15 cellular contexts compared by ENCODE assay signal in the genomic region with DNA sequence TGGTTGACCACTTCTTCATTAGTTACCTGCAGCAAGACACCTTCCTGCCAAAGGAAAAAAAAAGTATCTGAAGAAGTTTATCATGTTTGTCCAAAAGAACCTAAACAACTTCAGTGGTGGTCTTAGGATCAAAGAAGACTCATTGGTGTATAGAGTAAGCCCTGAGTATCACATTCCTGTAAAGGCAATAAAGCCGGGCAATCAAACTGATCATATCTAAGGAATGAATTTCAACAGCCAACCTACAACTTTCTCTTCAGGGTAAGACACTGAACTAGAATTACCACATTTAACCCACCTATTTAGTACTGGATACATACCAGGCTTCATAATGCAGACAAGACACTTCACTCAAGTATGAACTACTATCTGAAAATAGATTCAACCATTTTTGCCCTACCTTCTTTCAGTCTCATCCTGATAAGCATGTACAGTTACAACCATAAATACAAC. TPM values are rescaled to one million over a fixed set of nuclear protein-coding genes. Genes with fewer than 3 reads are reported as not detected.
A peak's percentile ranks its signal among the peaks of the same experiment; 100 is the strongest.
DNase-seq lines count a peak whose midpoint lies in the region; ATAC-seq, FAIRE-seq and TF ChIP-seq lines count a peak whose summit lies in the region.
"Had no signal": no experiment of that assay in that cellular context is flagged by ENCODE, and none has a peak within 500 bp of the region (broad histone marks: within the 10 kb centered on the region; RNA-seq: fewer than 3 reads in every experiment).

No MANE protein-coding gene starts in this region.

- H2AFZ ChIP-seq in K562 (ENCODE audit: low read depth, low read length): no peak overlapping the region
- H2AFZ ChIP-seq in smooth muscle cell (ENCODE audit: low read depth): no peak overlapping the region

- H3K27ac Mint-ChIP-seq in activated naive CD4-positive, alpha-beta T cell treated with anti-CD3 and anti-CD28 coated beads, Interleukin-2, amount 10 ng/mL, durations not matched to agents 7 days and 5 days: peak overlapping the region; percentile 58

- H3K36me3 ChIP-seq in Panc1 (ENCODE audit: control insufficient read depth, insufficient read depth, low read length): peaks cover 61% of the 10 kb centered on the region
- peaks cover 81% of the 10 kb centered on the region for H3K36me3 ChIP-seq in K562 (ENCODE audit: control insufficient read depth, insufficient read depth, low read length)
- peaks cover 47% of the 10 kb centered on the region for H3K36me3 ChIP-seq in smooth muscle cell (ENCODE audit: low read depth)

- H3K27me3 Mint-ChIP-seq in activated naive CD4-positive, alpha-beta T cell treated with anti-CD3 and anti-CD28 coated beads, Interleukin-2, amount 10 ng/mL, durations not matched to agents 7 days and 5 days: no peaks in the 10 kb centered on the region

- H3K9ac ChIP-seq in K562 (ENCODE audit: insufficient read depth in 1 of 2, low read depth in 2 of 2, low read length in 2 of 2) (no peak overlapping the region), smooth muscle cell (ENCODE audit: low read depth) (no peak overlapping the region)

- H3K4me1 Mint-ChIP-seq in activated naive CD4-positive, alpha-beta T cell treated with anti-CD3 and anti-CD28 coated beads, Interleukin-2, amount 10 ng/mL, durations not matched to agents 7 days and 5 days: peaks cover 94% of the 10 kb centered on the region

- no peak overlapping the region for H3K4me3 Mint-ChIP-seq in activated naive CD4-positive, alpha-beta T cell treated with anti-CD3 and anti-CD28 coated beads, Interleukin-2, amount 10 ng/mL, durations not matched to agents 7 days and 5 days

- peaks cover 73% of the 10 kb centered on the region for H3F3A ChIP-seq in smooth muscle cell (ENCODE audit: low read depth)

- no peaks in the 10 kb centered on the region for H3K9me1 ChIP-seq in K562 (ENCODE audit: control insufficient read depth, insufficient read depth, low read length)

- TF ChIP-seq EP300 in K562 (IDR thresholded peaks at IDR 0.05; ENCODE audit: low read length): no peak

- no peak for DNase-seq in activated naive CD4-positive, alpha-beta T cell treated with anti-CD3 and anti-CD28 coated beads, Interleukin-2, amount 10 ng/mL, durations not matched to agents 7 days and 5 days
- no peak for DNase-seq in activated naive CD4-positive, alpha-beta T cell (lab: John Stamatoyannopoulos, UW)
- DNase-seq in Panc1 (ENCODE audit: low read depth, low spot score): no peak
- no peak for DNase-seq in K562 (ENCODE audit: extremely low read depth in 1 of 4, low spot score in 3 of 4)
- no peak for DNase-seq in smooth muscle cell (lab: John Stamatoyannopoulos, UW; ENCODE audit: unreplicated experiment)
- DNase-seq in NCI-H69 (lab: John Stamatoyannopoulos, UW): no peak
- DNase-seq: activated CD4-positive, alpha-beta T cell treated with anti-CD3 and anti-CD28 coated beads for 1 hour; activated gamma-delta T cell; Kasumi-1; NCI-H510A; Peyer's patch; stimulated activated CD4-positive, alpha-beta T cell treated with anti-CD3 and anti-CD28 coated beads, Interleukin-12 subunit alpha, Interleukin-12 subunit beta, amount 100 ng/mL, for 4 hours had no signal

- H3K9me3 Mint-ChIP-seq in activated naive CD4-positive, alpha-beta T cell treated with anti-CD3 and anti-CD28 coated beads, Interleukin-2, amount 10 ng/mL, durations not matched to agents 7 days and 5 days: no peaks in the 10 kb centered on the region

- intact Hi-C loops in Panc1 (cut with micrococcal nuclease; ENCODE audit: unreplicated experiment) (no loop called here), K562 (cut with micrococcal nuclease) (no loop called here)

- WGBS in K562 (ENCODE audit: insufficient coverage, low coverage, missing lambda C conversion rate): 77% methylated on average over 1 of the region's 1 CpG
- 93% methylated on average over 1 of the region's 1 CpG for WGBS in smooth muscle cell (ENCODE audit: low lambda C conversion rate)

- POLR2A ChIA-PET in Panc1 (lab: Charles Lee): interaction anchor here (0.7 to 1.4 kb wide), 3 partner anchors 8 to 100 kb away, joined by 3 to 6 read pairs (median 4); no protein-coding TSS in a partner anchor
- POLR2A ChIA-PET in K562 (lab: Yijun Ruan, JAX): interaction anchor here (0.6 to 4.0 kb wide), 5 partner anchors 10 to 101 kb away, joined by 3 to 24 read pairs (median 8); a partner anchor contains a TSS

- H3K27ac ChIP-seq in Panc1 (ENCODE audit: low read length) (peak overlapping the region; percentile 3; the same call in 1 of the 2 replicates), K562 (ENCODE audit: extremely low read depth, low read depth, low read length) (peak overlapping the region; percentile 2; the same call in 1 of the 3 replicates), smooth muscle cell (ENCODE audit: low read depth) (peak overlapping the region; percentile 33)
- H3K27ac ChIP-seq: Peyer's patch had no signal

- H3K36me3 Mint-ChIP-seq in activated naive CD4-positive, alpha-beta T cell treated with anti-CD3 and anti-CD28 coated beads, Interleukin-2, amount 10 ng/mL, durations not matched to agents 7 days and 5 days: peaks cover 85% of the 10 kb centered on the region

- H3K4me3 ChIP-seq in Panc1 (ENCODE audit: low read depth in 2 of 2, low read length in 2 of 2) (no peak overlapping the region), K562 (no peak overlapping the region), smooth muscle cell (no peak overlapping the region)
- H3K4me3 ChIP-seq: Peyer's patch had no signal

- 0 out of 4 replicates have a peak, but pooled peaks of 1 of the 2 experiments have one; percentile 4 for TF ChIP-seq RAD21 in K562 (CRISPR knock-in tag; conservative IDR thresholded peaks at IDR 0.05 in 1 of 2, IDR thresholded peaks at IDR 0.05 in 1 of 2)

- no peak for TF ChIP-seq CTCF in Panc1 (IDR thresholded peaks at IDR 0.05)
- TF ChIP-seq CTCF in K562 (IDR thresholded peaks at IDR 0.05 in 2 of 3, conservative IDR thresholded peaks at IDR 0.05 in 1 of 3; ENCODE audit: insufficient read depth in 2 of 3, low read depth in 1 of 3, low read length in 3 of 3): no peak
- TF ChIP-seq CTCF in smooth muscle cell (IDR thresholded peaks at IDR 0.05; ENCODE audit: borderline replicate concordance, insufficient read depth, poor library complexity, severe bottlenecking): no peak

- H3K4me2 ChIP-seq in K562 (ENCODE audit: insufficient read depth, low read length) (no peak overlapping the region), smooth muscle cell (no peak overlapping the region)

- in situ Hi-C loops in Panc1 (cut with HindIII; ENCODE audit: low pct_unique_long_range_greater_than_20kb, low sequenced_read_pairs) (no loop called here), K562 (cut with MboI) (no loop called here)

- TF ChIP-seq POLR2A in K562 (conservative IDR thresholded peaks at IDR 0.05): peak; percentile 61

- ATAC-seq in Panc1: no peak
- ATAC-seq in K562: no peak
- ATAC-seq in HG03045 (IDR thresholded peaks at IDR 0.05; ENCODE audit: unreplicated experiment): no peak
- no peak for ATAC-seq in HG02970 (IDR thresholded peaks at IDR 0.05; ENCODE audit: low FRiP score, unreplicated experiment)

- H3K79me2 ChIP-seq in K562 (ENCODE audit: control insufficient read depth, insufficient read depth, low read length) (peaks cover 44% of the 10 kb centered on the region), smooth muscle cell (ENCODE audit: low read depth) (peaks cover 47% of the 10 kb centered on the region)

- H3K4me1 ChIP-seq in Panc1 (ENCODE audit: control insufficient read depth, insufficient read depth, low read length): peaks cover 98% of the 10 kb centered on the region
- peaks cover 3 to 23% of the 10 kb centered on the region in 2 experiments; a peak in 3 of 5 replicates for H3K4me1 ChIP-seq in K562 (replicated peaks in 1 of 2; ENCODE audit: control insufficient read depth in 2 of 2, insufficient read depth in 2 of 2, low read length in 2 of 2)
- H3K4me1 ChIP-seq in smooth muscle cell (ENCODE audit: low read depth): peaks cover 19% of the 10 kb centered on the region

- H3K27me3 ChIP-seq in Panc1 (ENCODE audit: control insufficient read depth, insufficient read depth, low read length): no peaks in the 10 kb centered on the region
- H3K27me3 ChIP-seq in K562 (ENCODE audit: control insufficient read depth in 2 of 2, insufficient read depth in 2 of 2, low read length in 2 of 2): no peaks in the 10 kb centered on the region
- H3K27me3 ChIP-seq in smooth muscle cell (ENCODE audit: low read depth): no peaks in the 10 kb centered on the region
- H3K27me3 ChIP-seq: Peyer's patch had no signal

- H3K9me3 ChIP-seq in Panc1 (ENCODE audit: control insufficient read depth, insufficient read depth, low read depth, low read length): no peaks in the 10 kb centered on the region
- H3K9me3 ChIP-seq in K562 (replicated peaks; ENCODE audit: control insufficient read depth, insufficient read depth, low read depth, low read length): no peaks in the 10 kb centered on the region
- no peaks in the 10 kb centered on the region for H3K9me3 ChIP-seq in smooth muscle cell (replicated peaks; ENCODE audit: low read depth)
- H3K9me3 ChIP-seq: Peyer's patch had no signal

- H4K20me1 ChIP-seq in K562 (replicated peaks; ENCODE audit: control insufficient read depth, insufficient read depth, low read length) (peaks cover 32% of the 10 kb centered on the region), smooth muscle cell (ENCODE audit: low read depth) (peaks cover 99% of the 10 kb centered on the region)

- no peak for FAIRE-seq in K562 (lab: Jason Lieb, UNC)
- FAIRE-seq: keratinocyte had no signal

- CTCF ChIA-PET in activated naive CD4-positive, alpha-beta T cell treated with anti-CD3 and anti-CD28 coated beads, Interleukin-2, amount 10 ng/mL, durations not matched to agents 7 days and 5 days (lab: Charles Lee): interaction anchor here (0.9 kb wide), 1 partner anchor 35 kb away, joined by 3 read pairs; no protein-coding TSS in a partner anchor
- CTCF ChIA-PET in Panc1 (lab: Charles Lee) (no interaction called here), K562 (lab: Yijun Ruan, JAX; ENCODE audit: low intra/inter-chr PET ratio) (no interaction called here)

- BruUV-seq in Panc1 (replicated peaks; lab: Mats Ljungman, UMichigan) (no TSS peak), K562 (replicated peaks; lab: Mats Ljungman, UMichigan) (no TSS peak)

RNA-seq across cellular contexts. Expression of a gene that starts 10.1 kb away (rescaled TPM):
- 819 TPM for total RNA-seq in Panc1 (2021; ENCODE audit: unreplicated experiment)
- 815 TPM for polyA plus RNA-seq in Panc1 (2012; ENCODE audit: insufficient read length)
- 193 and 905 TPM in 2 replicates for total RNA-seq in K562 (2011; cell fraction: chromatin; rRNA removed; ENCODE audit: low replicate concordance)
- total RNA-seq in K562 (2011; cell fraction: nucleolus; rRNA removed): 107 and 139 TPM in 2 replicates
- total RNA-seq in K562 (2011; cell fraction: nucleoplasm; rRNA removed): 296 and 406 TPM in 2 replicates
- 604 and 630 TPM in 2 replicates for total RNA-seq in K562 (2014; rRNA removed)
- total RNA-seq in K562 (2014; rRNA removed; fragmentation: Illumina TruSeq; extraction: Trizol): 728 and 855 TPM in 2 replicates
- total RNA-seq in K562 (2015; rRNA removed; fragmentation: Illumina TruSeq; extraction: Trizol): 730 and 803 TPM in 2 replicates
- total RNA-seq in K562 (2021): 707 and 876 TPM in 2 replicates
- 466 and 782 TPM in 2 replicates for polyA plus RNA-seq in K562 (2011; rRNA removed)
- polyA plus RNA-seq in K562 (2011; cell fraction: cytosol; rRNA removed): 112 and 259 TPM in 2 replicates
- 299 and 394 TPM in 2 replicates for polyA plus RNA-seq in K562 (2011; cell fraction: nucleus; rRNA removed)
- polyA plus RNA-seq in K562 (2012): 752 and 1,692 TPM in 2 replicates
- 1,478 and 1,489 TPM in 2 replicates for polyA plus RNA-seq in K562 (2014; fragmentation: Illumina TruSeq; extraction: Trizol)
- 1,000 to 10,000 TPM in 1 of 2 experiments, 100 to 1,000 TPM in 1; 865 to 1,390 TPM for polyA plus RNA-seq in K562 (2014; fragmentation: Nextera tagmentation; extraction: Ambion mirVana)
- polyA plus RNA-seq in K562 (2014; rRNA removed): 1,850 and 1,989 TPM in 2 replicates
- polyA minus RNA-seq in K562 (2011; rRNA and poly(A)+ RNA removed): 654 and 757 TPM in 2 replicates
- polyA minus RNA-seq in K562 (2011; cell fraction: cytosol; rRNA and poly(A)+ RNA removed): 230 and 283 TPM in 2 replicates
- 153 and 242 TPM in 2 replicates for polyA minus RNA-seq in K562 (2011; cell fraction: nucleus; rRNA and poly(A)+ RNA removed)
- 158 and 173 TPM in 2 replicates for total RNA-seq in smooth muscle cell
- 393 and 438 TPM in 2 replicates for polyA plus RNA-seq in smooth muscle cell

RNA-seq across cellular contexts. Expression of a gene that starts 11.1 kb away (rescaled TPM):
- total RNA-seq in Panc1 (2021; ENCODE audit: unreplicated experiment): 308 TPM
- polyA plus RNA-seq in Panc1 (2012; ENCODE audit: insufficient read length): 136 TPM
- total RNA-seq in K562 (2011; cell fraction: chromatin; rRNA removed; ENCODE audit: low replicate concordance): 99.0 and 229 TPM in 2 replicates
- 91.9 and 108 TPM in 2 replicates for total RNA-seq in K562 (2011; cell fraction: nucleolus; rRNA removed)
- 152 and 198 TPM in 2 replicates for total RNA-seq in K562 (2011; cell fraction: nucleoplasm; rRNA removed)
- 210 and 244 TPM in 2 replicates for total RNA-seq in K562 (2014; rRNA removed)
- total RNA-seq in K562 (2014; rRNA removed; fragmentation: Illumina TruSeq; extraction: Trizol): 413 and 480 TPM in 2 replicates
- total RNA-seq in K562 (2015; rRNA removed; fragmentation: Illumina TruSeq; extraction: Trizol): 337 and 363 TPM in 2 replicates
- total RNA-seq in K562 (2021): 253 and 256 TPM in 2 replicates
- polyA plus RNA-seq in K562 (2011; rRNA removed): 293 and 364 TPM in 2 replicates
- polyA plus RNA-seq in K562 (2011; cell fraction: cytosol; rRNA removed): 75.2 and 113 TPM in 2 replicates
- polyA plus RNA-seq in K562 (2011; cell fraction: nucleus; rRNA removed): 155 and 212 TPM in 2 replicates
- polyA plus RNA-seq in K562 (2012): 208 and 278 TPM in 2 replicates
- 310 and 328 TPM in 2 replicates for polyA plus RNA-seq in K562 (2014; fragmentation: Illumina TruSeq; extraction: Trizol)
- polyA plus RNA-seq in K562 (2014; fragmentation: Nextera tagmentation; extraction: Ambion mirVana): 100 to 1,000 TPM; 198 to 245 TPM
- 389 and 408 TPM in 2 replicates for polyA plus RNA-seq in K562 (2014; rRNA removed)
- 124 and 155 TPM in 2 replicates for polyA minus RNA-seq in K562 (2011; rRNA and poly(A)+ RNA removed)
- 51.7 and 53.1 TPM in 2 replicates for polyA minus RNA-seq in K562 (2011; cell fraction: cytosol; rRNA and poly(A)+ RNA removed)
- 135 and 212 TPM in 2 replicates for polyA minus RNA-seq in K562 (2011; cell fraction: nucleus; rRNA and poly(A)+ RNA removed)
- 156 and 181 TPM in 2 replicates for total RNA-seq in smooth muscle cell
- 118 and 119 TPM in 2 replicates for polyA plus RNA-seq in smooth muscle cell

RNA-seq across cellular contexts. Expression of a gene that starts 38.4 kb away (rescaled TPM):
- 78.5 TPM for total RNA-seq in Panc1 (2021; ENCODE audit: unreplicated experiment)
- 47.6 TPM for polyA plus RNA-seq in Panc1 (2012; ENCODE audit: insufficient read length)
- total RNA-seq in K562 (2011; cell fraction: chromatin; rRNA removed; ENCODE audit: low replicate concordance): 6.9 and 15.2 TPM in 2 replicates
- 7.7 and 8.9 TPM in 2 replicates for total RNA-seq in K562 (2011; cell fraction: nucleolus; rRNA removed)
- total RNA-seq in K562 (2011; cell fraction: nucleoplasm; rRNA removed): 12.5 and 15.0 TPM in 2 replicates
- total RNA-seq in K562 (2014; rRNA removed): 9.1 and 14.1 TPM in 2 replicates
- total RNA-seq in K562 (2014; rRNA removed; fragmentation: Illumina TruSeq; extraction: Trizol): 16.2 and 17.0 TPM in 2 replicates
- total RNA-seq in K562 (2015; rRNA removed; fragmentation: Illumina TruSeq; extraction: Trizol): 14.3 and 15.2 TPM in 2 replicates
- total RNA-seq in K562 (2021): 11.8 and 12.2 TPM in 2 replicates
- 12.4 and 13.7 TPM in 2 replicates for polyA plus RNA-seq in K562 (2011; rRNA removed)
- polyA plus RNA-seq in K562 (2011; cell fraction: cytosol; rRNA removed): 4.6 and 7.2 TPM in 2 replicates
- polyA plus RNA-seq in K562 (2011; cell fraction: nucleus; rRNA removed): 3.7 and 7.1 TPM in 2 replicates
- polyA plus RNA-seq in K562 (2012): 7.3 and 11.7 TPM in 2 replicates
- 14.4 and 16.9 TPM in 2 replicates for polyA plus RNA-seq in K562 (2014; fragmentation: Illumina TruSeq; extraction: Trizol)
- polyA plus RNA-seq in K562 (2014; fragmentation: Nextera tagmentation; extraction: Ambion mirVana): 1 to 10 TPM; 2.9 to 4.8 TPM
- 9.5 and 10.7 TPM in 2 replicates for polyA plus RNA-seq in K562 (2014; rRNA removed)
- 14.4 and 20.7 TPM in 2 replicates for polyA minus RNA-seq in K562 (2011; rRNA and poly(A)+ RNA removed)
- 3.3 and 5.5 TPM in 2 replicates for polyA minus RNA-seq in K562 (2011; cell fraction: cytosol; rRNA and poly(A)+ RNA removed)
- 4.0 and 13.1 TPM in 2 replicates for polyA minus RNA-seq in K562 (2011; cell fraction: nucleus; rRNA and poly(A)+ RNA removed)
- total RNA-seq in smooth muscle cell: 5.5 and 5.6 TPM in 2 replicates
- polyA plus RNA-seq in smooth muscle cell: 2.4 and 6.2 TPM in 2 replicates
